ENCODE assay signal across 29 cellular contexts in the genomic region with DNA sequence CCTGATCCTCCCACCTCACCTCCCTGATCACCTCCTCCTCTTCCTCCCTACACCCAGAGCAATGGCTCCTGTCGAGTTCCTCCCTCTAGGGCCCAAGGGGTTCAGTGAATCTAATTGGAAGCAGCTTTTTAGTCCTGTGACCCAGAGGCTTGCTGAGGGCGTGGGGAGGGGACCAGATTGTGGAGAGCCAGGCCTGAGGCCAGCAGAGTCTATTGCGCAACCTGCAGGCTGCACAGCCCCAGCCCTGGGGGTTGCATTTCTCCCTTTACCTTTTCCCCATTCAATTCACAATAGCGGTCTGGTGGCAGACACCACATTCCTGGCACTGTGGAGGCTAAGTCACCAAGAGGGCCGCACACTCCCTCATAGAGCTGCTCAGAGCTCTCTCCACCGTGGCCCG. TPM values are rescaled to one million over a fixed set of nuclear protein-coding genes. Genes with fewer than 3 reads are reported as not detected.
DNase-seq lines count a peak whose midpoint lies in the region; ATAC-seq and TF ChIP-seq lines count a peak whose summit lies in the region.
"Had no signal": no experiment of that assay in that cellular context is flagged by ENCODE, and none has a peak within 500 bp of the region (broad histone marks: within the 10 kb centered on the region; RNA-seq: fewer than 3 reads in every experiment).

No MANE protein-coding gene starts in this region.

- no peak overlapping the region for H2BK5ac ChIP-seq in trophoblast cell (ENCODE audit: low read depth, low read length, poor library complexity)

- TF ChIP-seq RAD21 in Ishikawa (IDR thresholded peaks at IDR 0.05; ENCODE audit: low read depth): no peak

- WGBS in heart right ventricle, 2 donors: 73 to 78% methylated on average over 7 of the region's 7 CpGs
- no CpG with 5 or more reads among the region's 7 CpGs for WGBS in trophoblast cell (ENCODE audit: extremely low coverage, insufficient coverage, insufficient read length)

- H2AFZ ChIP-seq in trophoblast cell (ENCODE audit: insufficient read depth, low read length, poor library complexity): no peak overlapping the region

- no peak overlapping the region for H4K91ac ChIP-seq in trophoblast cell (ENCODE audit: low read depth, low read length)

- H3K27ac ChIP-seq in heart right ventricle: peak overlapping the region in 1 of 10 donors; percentile 4
- H3K27ac ChIP-seq in trophoblast cell (ENCODE audit: low read depth, low read length): no peak overlapping the region
- H3K27ac ChIP-seq in ascending aorta: no peak overlapping the region
- H3K27ac ChIP-seq: thoracic aorta had no signal

- no peak overlapping the region for H3K14ac ChIP-seq in trophoblast cell (ENCODE audit: low read length)

- H3K27me3 ChIP-seq in heart right ventricle (peaks cover 0 to 2% (median 0%) of the 10 kb centered on the region in 7 donors), trophoblast cell (ENCODE audit: insufficient read depth, low read length) (no peaks in the 10 kb centered on the region), ascending aorta (no peaks in the 10 kb centered on the region)

- no peak overlapping the region for H3K4me2 ChIP-seq in trophoblast cell (ENCODE audit: low read length)

- no peak overlapping the region for H2BK12ac ChIP-seq in trophoblast cell (ENCODE audit: low read length)

- H4K8ac ChIP-seq in trophoblast cell (ENCODE audit: low read depth, low read length): no peak overlapping the region

- H3K9me3 ChIP-seq in heart right ventricle: no peaks in the 10 kb centered on the region
- peaks cover 6% of the 10 kb centered on the region for H3K9me3 ChIP-seq in trophoblast cell (ENCODE audit: insufficient read depth, low read depth, low read length)
- H3K9me3 ChIP-seq in ascending aorta: no peaks in the 10 kb centered on the region
- H3K9me3 ChIP-seq: thoracic aorta had no signal

- no peak overlapping the region for H3K18ac ChIP-seq in trophoblast cell (ENCODE audit: low read length)

- DNase-seq in SKM-1 treated with dmso at 0.1 percent for 144 hours (lab: John Stamatoyannopoulos, UW; ENCODE audit: unreplicated experiment) (peak; percentile 55), heart right ventricle (peak; percentile 27 to 62), trophoblast cell (peak; percentile 94 to 96), NCI-H2107 (lab: John Stamatoyannopoulos, UW) (no peak), ascending aorta (ENCODE audit: low spot score in 2 of 2) (no peak)
- DNase-seq in stimulated activated CD4-positive, alpha-beta T cell treated with anti-CD3 and anti-CD28 coated beads, Interleukin-4, amount 100 ng/mL, for 4 hours: no peak
- DNase-seq: activated CD4-positive, alpha-beta T cell treated with anti-CD3 and anti-CD28 coated beads, Interleukin-2, amount 10 ng/mL, durations not matched to agents 24 days and 14 days; activated naive CD4-positive, alpha-beta T cell treated with anti-CD3 and anti-CD28 coated beads for 36 hours; activated T-cell treated with anti-CD3 and anti-CD28 coated beads, Interleukin-2, amount 50 U/mL, for 72 hours; anterior cingulate cortex; CD4-positive, alpha-beta memory T cell; erythroblast; GF-D8; HCEC 1CT; Karpas-422; NCI-H1105; NCI-H2029; NCI-H446; stimulated activated CD4-positive, alpha-beta T cell treated with anti-CD3 and anti-CD28 coated beads, Interleukin-1b, Interleukin-23, amount 100 ng/mL, for 48 hours; T-helper 17 cell had no signal

- H2BK120ac ChIP-seq in trophoblast cell (ENCODE audit: insufficient read depth, low read length, poor library complexity): no peak overlapping the region

- H3K79me1 ChIP-seq in trophoblast cell (ENCODE audit: low read length): no peaks in the 10 kb centered on the region

- H3K36me3 ChIP-seq in heart right ventricle: no peaks in the 10 kb centered on the region
- H3K36me3 ChIP-seq in trophoblast cell (ENCODE audit: control insufficient read depth in 1 of 2, insufficient read depth in 2 of 2, low read length in 2 of 2): no peaks in the 10 kb centered on the region
- no peaks in the 10 kb centered on the region for H3K36me3 ChIP-seq in ascending aorta
- H3K36me3 ChIP-seq: thoracic aorta had no signal

- ATAC-seq in heart right ventricle (peak; percentile 50 to 59 (median 56)), GM21737 (IDR thresholded peaks at IDR 0.05; ENCODE audit: unreplicated experiment) (no peak)
- ATAC-seq: activated T-cell treated with anti-CD3 and anti-CD28 coated beads, Interleukin-2, amount 50 U/mL, for 72 hours; Panc1; stimulated activated effector memory CD8-positive, alpha-beta T cell treated with anti-CD3 and anti-CD28 coated beads, Interleukin-12 subunit alpha, Interleukin-12 subunit beta, amount 100 ng/mL, for 72 hours; T-helper 17 cell had no signal

- no peaks in the 10 kb centered on the region for H3K79me2 ChIP-seq in trophoblast cell (ENCODE audit: control insufficient read depth, insufficient read depth, low read length, poor library complexity)

- H3K23ac ChIP-seq in trophoblast cell (ENCODE audit: low read length): no peak overlapping the region

- H3K4me1 ChIP-seq in heart right ventricle: peaks cover 0 to 24% (median 4%) of the 10 kb centered on the region in 9 donors
- peaks cover 3 to 15% of the 10 kb centered on the region in 2 experiments for H3K4me1 ChIP-seq in trophoblast cell (ENCODE audit: control insufficient read depth in 1 of 2, insufficient read depth in 2 of 2, low read length in 2 of 2)
- no peaks in the 10 kb centered on the region for H3K4me1 ChIP-seq in ascending aorta

- TF ChIP-seq EP300 in Ishikawa (IDR thresholded peaks at IDR 0.05; ENCODE audit: borderline replicate concordance): no peak

- H3K4ac ChIP-seq in trophoblast cell (ENCODE audit: low read depth, low read length): no peak overlapping the region

- no peak overlapping the region for H2AK5ac ChIP-seq in trophoblast cell (ENCODE audit: low read length)

- intact Hi-C loops in heart right ventricle (cut with DNase I) (no loop called here), ascending aorta (cut with DNase I) (no loop called here)

- no peak overlapping the region for H3K9ac ChIP-seq in trophoblast cell (ENCODE audit: low read length)

- TF ChIP-seq CTCF in heart right ventricle (IDR thresholded peaks at IDR 0.05) (no peak), ascending aorta (IDR thresholded peaks at IDR 0.05) (no peak)

- no peak overlapping the region for H4K12ac ChIP-seq in trophoblast cell (ENCODE audit: low read depth, low read length)

- H3K4me3 ChIP-seq in heart right ventricle: no peak overlapping the region
- H3K4me3 ChIP-seq in trophoblast cell (ENCODE audit: low read depth, low read length): no peak overlapping the region
- H3K4me3 ChIP-seq in ascending aorta: no peak overlapping the region
- H3K4me3 ChIP-seq: skin epidermis, thoracic aorta had no signal

TF ChIP-seq in Ishikawa, 13 proteins besides CTCF, POLR2A, EP300 and RAD21:
- peak; percentile 79 for TF ChIP-seq CEBPB (IDR thresholded peaks at IDR 0.05)
- TF ChIP-seq MAX (IDR thresholded peaks at IDR 0.05): no peak

RNA-seq across cellular contexts. Expression of gene GHRHR, which starts 32.5 kb away (rescaled TPM):
- total RNA-seq in heart right ventricle (not detected), ascending aorta (not detected)
- not detected for polyA plus RNA-seq in heart right ventricle
- 0.31 and 0.79 TPM in 2 replicates for polyA plus RNA-seq in trophoblast cell (2013)
- total RNA-seq: activated CD4-positive, alpha-beta T cell treated with anti-CD3 and anti-CD28 coated beads, Interleukin-2, amount 10 ng/mL, durations not matched to agents 24 days and 14 days; activated naive CD4-positive, alpha-beta T cell treated with anti-CD3 and anti-CD28 coated beads for 36 hours; activated T-cell treated with anti-CD3 and anti-CD28 coated beads, Interleukin-2, amount 50 U/mL, for 72 hours; CD4-positive, alpha-beta memory T cell; HT1080; mesothelial cell of epicardium; SK-MEL-5; T-helper 17 cell; thoracic aorta had no signal
- polyA plus RNA-seq: CD4-positive, alpha-beta memory T cell had no signal

RNA-seq across cellular contexts. Expression of gene ADCYAP1R1, which starts 55.8 kb away (rescaled TPM):
- 1 to 10 TPM in 9 of 10 donors, under 1 TPM in 1; 0.94 to 5.8 (median 1.8) TPM for total RNA-seq in heart right ventricle
- 1 to 10 TPM in 1 of 2 donors, under 1 TPM in 1; 0.59 to 1.1 TPM for polyA plus RNA-seq in heart right ventricle
- polyA plus RNA-seq in trophoblast cell (2013): 0.03 TPM in 2 replicates
- 7.8 TPM for total RNA-seq in ascending aorta
- total RNA-seq: activated CD4-positive, alpha-beta T cell treated with anti-CD3 and anti-CD28 coated beads, Interleukin-2, amount 10 ng/mL, durations not matched to agents 24 days and 14 days; activated naive CD4-positive, alpha-beta T cell treated with anti-CD3 and anti-CD28 coated beads for 36 hours; CD4-positive, alpha-beta memory T cell; SK-MEL-5; T-helper 17 cell had no signal
- polyA plus RNA-seq: CD4-positive, alpha-beta memory T cell had no signal

Comparison
In these comparisons a context has a peak if more than half of its experiments do, and no peak if none do; other contexts are left out.
1. DNase-seq: peak in SKM-1 treated with dmso at 0.1 percent for 144 hours (single experiment), heart right ventricle (2 of 2) and trophoblast cell (2 of 2); none in NCI-H2107 (single experiment), stimulated activated CD4-positive, alpha-beta T cell treated with anti-CD3 and anti-CD28 coated beads, Interleukin-4, amount 100 ng/mL, for 4 hours (0 of 2) and ascending aorta (0 of 2).